In the genomic region with DNA sequence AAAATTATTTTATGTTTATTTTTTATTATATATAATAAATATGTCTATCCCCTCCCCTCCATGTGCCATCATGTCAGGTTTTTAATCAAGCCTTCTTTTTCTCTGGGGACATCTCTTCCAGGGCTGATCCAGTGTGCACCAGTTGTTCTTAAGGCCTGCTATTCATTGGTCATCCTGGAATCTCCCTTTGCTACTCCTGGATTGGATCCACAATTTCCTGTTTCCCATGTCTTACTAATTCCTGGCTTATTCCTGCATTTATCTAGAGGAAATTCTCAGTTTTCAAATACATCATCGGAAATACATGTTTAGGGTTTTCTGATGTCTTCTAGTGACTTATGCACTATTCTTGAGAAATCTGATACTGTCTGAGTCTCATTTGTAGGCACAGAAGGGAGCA, we compare ENCODE assay signal across 18 cellular contexts. TPM values are rescaled to one million over a fixed set of nuclear protein-coding genes. Genes with fewer than 3 reads are reported as not detected.
DNase-seq lines count a peak whose midpoint lies in the region; ATAC-seq and TF ChIP-seq lines count a peak whose summit lies in the region.
"Had no signal": no experiment of that assay in that cellular context is flagged by ENCODE, and none has a peak within 500 bp of the region (broad histone marks: within the 10 kb centered on the region; RNA-seq: fewer than 3 reads in every experiment).

No MANE protein-coding gene starts in this region.

- no peaks in the 10 kb centered on the region for H3K79me2 ChIP-seq in PC-3 (ENCODE audit: low read length)

- POLR2A ChIA-PET in PC-3 (lab: Charles Lee; ENCODE audit: unreplicated experiment): no interaction called here

- no peaks in the 10 kb centered on the region for H3F3A ChIP-seq in PC-3 (ENCODE audit: low read length, unreplicated experiment)

- intact Hi-C loops in PC-3 (cut with micrococcal nuclease): no loop called here
- intact Hi-C loops in tibial artery (cut with DNase I; ENCODE audit: low total_unique reads): no loop called here

- no peaks in the 10 kb centered on the region for H3K9me2 ChIP-seq in PC-3 (replicated peaks; ENCODE audit: low read length)

- H3K9me3 ChIP-seq in PC-3 (ENCODE audit: low read length) (no peaks in the 10 kb centered on the region), tibial artery (no peaks in the 10 kb centered on the region)
- H3K9me3 ChIP-seq: adrenal gland, lower lobe of right lung had no signal

- BruUV-seq in PC-3 (replicated peaks; lab: Mats Ljungman, UMichigan): no TSS peak

- no peak for TF ChIP-seq CTCF in PC-3 (conservative IDR thresholded peaks at IDR 0.05; ENCODE audit: low read depth, low read length)
- TF ChIP-seq CTCF in epithelial cell of esophagus (IDR thresholded peaks at IDR 0.05; ENCODE audit: insufficient read depth, low read depth, low read length, missing control alignments): no peak
- TF ChIP-seq CTCF in tibial artery (IDR thresholded peaks at IDR 0.05): no peak

- ATAC-seq in PC-3 (no peak), HG02885 (IDR thresholded peaks at IDR 0.05; ENCODE audit: poor library complexity, unreplicated experiment) (no peak)

- no peaks in the 10 kb centered on the region for H3K36me3 ChIP-seq in PC-3 (ENCODE audit: low read depth, low read length)
- peaks cover 0 to 4% (median 0%) of the 10 kb centered on the region in 3 donors for H3K36me3 ChIP-seq in tibial artery
- H3K36me3 ChIP-seq: adrenal gland, lower lobe of right lung had no signal

- H4K20me1 ChIP-seq in PC-3 (ENCODE audit: low read length): no peaks in the 10 kb centered on the region

- H3K4me1 ChIP-seq in PC-3 (ENCODE audit: insufficient read depth, low read length): peaks cover 30% of the 10 kb centered on the region
- H3K4me1 ChIP-seq in tibial artery: no peaks in the 10 kb centered on the region
- H3K4me1 ChIP-seq: adrenal gland had no signal

- H3K4me3 ChIP-seq in PC-3 (ENCODE audit: low read length) (no peak overlapping the region), epithelial cell of esophagus (ENCODE audit: low read length) (no peak overlapping the region), tibial artery (no peak overlapping the region)
- H3K4me3 ChIP-seq: adrenal gland, lower lobe of right lung had no signal

- CTCF ChIA-PET in PC-3 (lab: Charles Lee): no interaction called here

- DNase-seq in Daoy (ENCODE audit: low read depth) (peak; percentile 82), PC-3 (peak; percentile 20), epithelial cell of esophagus (ENCODE audit: low read depth) (peak; percentile 47), myocyte (ENCODE audit: low read depth) (peak; percentile 61), tibial artery (no peak), DMS153 (lab: John Stamatoyannopoulos, UW) (no peak), NCI-H526 (lab: John Stamatoyannopoulos, UW) (no peak)
- DNase-seq: adrenal gland; C1 segment of cervical spinal cord; lower lobe of right lung; NCI-H2029 treated with DMSO at 0.1 percent for 48 hours; NCI-H748 treated with DMSO at 0.1 percent for 48 hours; nephron progenitor cell; stimulated activated CD4-positive, alpha-beta T cell treated with anti-CD3 and anti-CD28 coated beads, Interleukin-2, amount 100 ng/mL, for 24 hours; WERI-Rb-1 had no signal

- H3K27ac ChIP-seq in PC-3 (ENCODE audit: low read length) (peak overlapping the region; percentile 55), tibial artery (no peak overlapping the region)
- H3K27ac ChIP-seq: lower lobe of right lung, WERI-Rb-1 had no signal

- no peak overlapping the region for H2AFZ ChIP-seq in PC-3 (ENCODE audit: low read length)

- H3K4me2 ChIP-seq in PC-3 (ENCODE audit: low read length): no peak overlapping the region

- H3K9ac ChIP-seq in PC-3 (ENCODE audit: low read length): no peak overlapping the region

- H3K27me3 ChIP-seq in PC-3 (ENCODE audit: low read length) (no peaks in the 10 kb centered on the region), tibial artery (no peaks in the 10 kb centered on the region)
- H3K27me3 ChIP-seq: adrenal gland had no signal

RNA-seq across cellular contexts. Expression of a gene that starts 56.8 kb away (rescaled TPM):
- total RNA-seq in Daoy (2014; rRNA removed; shearing (Covaris generic)): 12.4 and 18.6 TPM in 2 replicates
- total RNA-seq in PC-3 (2014; rRNA removed) (0.07 and 0.75 TPM in 2 replicates), myocyte (68.3 and 80.6 TPM in 2 replicates)
- 60.8 TPM for polyA plus RNA-seq in myocyte (2012)
- total RNA-seq: activated CD8-positive, alpha-beta memory T cell treated with anti-CD3 and anti-CD28 coated beads for 36 hours; activated T-helper 2 cell treated with anti-CD3 and anti-CD28 coated beads, Interferon-gamma antibody, Interleukin-2, Interleukin-4, amounts not matched to agents 10 μg/mL and 5 μg/mL and 100 μg/mL, durations not matched to agents 14 hours and 24 hours and 36 hours had no signal

Comparison
In these comparisons a context has a peak if more than half of its experiments do, and no peak if none do; other contexts are left out.
1. DNase-seq: peak in Daoy (single experiment), PC-3 (single experiment), epithelial cell of esophagus (single experiment) and myocyte (single experiment); none in tibial artery (0 of 2), DMS153 (single experiment) and NCI-H526 (0 of 2).